Comparison of ENCODE assay signal across 9 cellular contexts in the genomic region with DNA sequence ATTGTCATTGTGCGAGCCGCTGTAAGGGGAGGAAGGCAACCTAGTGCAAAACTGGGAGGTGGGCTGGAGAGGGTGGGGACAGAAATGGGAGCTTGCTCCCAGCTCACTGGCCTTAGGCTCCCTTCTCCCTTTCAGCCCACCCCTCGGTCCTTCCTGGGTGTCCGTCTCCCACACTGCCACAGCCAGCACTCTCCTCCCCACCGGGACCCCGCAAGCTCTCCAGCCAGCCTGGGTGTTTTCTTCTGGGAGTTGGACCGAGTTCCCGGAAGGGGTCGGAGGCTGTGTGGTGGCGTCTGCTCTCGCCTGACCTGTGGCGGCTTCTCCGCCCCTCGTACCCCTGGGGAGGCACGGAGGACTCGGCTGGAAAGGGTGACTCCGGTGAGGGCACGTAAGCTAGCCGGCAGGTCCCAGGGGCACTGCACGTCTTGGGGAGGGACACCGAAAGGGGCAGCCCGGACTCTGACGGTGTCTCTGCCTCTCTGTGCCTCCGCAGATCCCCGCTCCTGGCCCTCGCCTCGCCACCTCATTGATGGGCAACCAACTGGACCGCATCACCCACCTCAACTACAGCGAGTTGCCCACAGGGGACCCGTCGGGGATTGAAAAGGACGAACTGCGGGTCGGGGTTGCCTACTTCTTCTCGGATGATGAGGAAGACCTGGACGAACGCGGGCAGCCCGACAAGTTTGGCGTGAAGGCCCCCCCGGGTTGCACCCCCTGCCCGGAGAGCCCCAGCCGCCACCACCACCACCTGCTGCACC. TPM values are rescaled to one million over a fixed set of nuclear protein-coding genes. Genes with fewer than 3 reads are reported as not detected.
DNase-seq lines count a peak whose midpoint lies in the region; ATAC-seq and TF ChIP-seq lines count a peak whose summit lies in the region.
"Had no signal": no experiment of that assay in that cellular context is flagged by ENCODE, and none has a peak within 500 bp of the region (broad histone marks: within the 10 kb centered on the region; RNA-seq: fewer than 3 reads in every experiment).

No MANE protein-coding gene starts in this region.

- peaks cover 45% of the 10 kb centered on the region for H3K4me1 ChIP-seq in body of pancreas
- peaks cover 16 to 45% (median 34%) of the 10 kb centered on the region in 4 donors for H3K4me1 ChIP-seq in stomach
- no peaks in the 10 kb centered on the region for H3K4me1 ChIP-seq in effector memory CD4-positive, alpha-beta T cell (ENCODE audit: control insufficient read depth, insufficient read depth, low read length, poor library complexity, severe bottlenecking)
- H3K4me1 ChIP-seq: BLaER1 had no signal

- no peaks in the 10 kb centered on the region for H3K36me3 ChIP-seq in body of pancreas (replicated peaks in 1 of 2; ENCODE audit: insufficient read depth in 1 of 2, low read depth in 2 of 2)
- no peaks in the 10 kb centered on the region for H3K36me3 ChIP-seq in stomach
- no peaks in the 10 kb centered on the region for H3K36me3 ChIP-seq in effector memory CD4-positive, alpha-beta T cell (ENCODE audit: control insufficient read depth, insufficient read depth, low read length)
- H3K36me3 ChIP-seq: BLaER1 had no signal

- H3K27me3 ChIP-seq in body of pancreas (no peaks in the 10 kb centered on the region), stomach (peaks cover 0 to 41% (median 16%) of the 10 kb centered on the region in 3 donors)
- no peaks in the 10 kb centered on the region for H3K27me3 ChIP-seq in effector memory CD4-positive, alpha-beta T cell (replicated peaks; ENCODE audit: control insufficient read depth, insufficient read depth, low read length, poor library complexity, severe bottlenecking)
- H3K27me3 ChIP-seq: BLaER1 had no signal

- TF ChIP-seq CTCF in body of pancreas (IDR thresholded peaks at IDR 0.05) = no peak
- no peak for TF ChIP-seq CTCF in stomach (IDR thresholded peaks at IDR 0.05)

- peak overlapping the region; percentile 84 to 91 (median 89) for H3K27ac ChIP-seq in body of pancreas
- H3K27ac ChIP-seq in stomach = peak overlapping the region; percentile 3 to 90 (median 85)
- H3K27ac ChIP-seq in effector memory CD4-positive, alpha-beta T cell (ENCODE audit: insufficient read depth, low read length, poor library complexity, severe bottlenecking) = no peak overlapping the region
- H3K27ac ChIP-seq: BLaER1 had no signal

- peak overlapping the region; percentile 10 to 26 for H3K4me3 ChIP-seq in body of pancreas
- peak overlapping the region; percentile 50 to 70 (median 56) for H3K4me3 ChIP-seq in stomach
- no peak overlapping the region for H3K4me3 ChIP-seq in effector memory CD4-positive, alpha-beta T cell (ENCODE audit: insufficient read depth, low read depth, low read length, poor library complexity, severe bottlenecking)
- H3K4me3 ChIP-seq: BLaER1 had no signal

- H3K9me3 ChIP-seq in body of pancreas = no peaks in the 10 kb centered on the region
- H3K9me3 ChIP-seq in stomach = no peaks in the 10 kb centered on the region
- no peaks in the 10 kb centered on the region for H3K9me3 ChIP-seq in effector memory CD4-positive, alpha-beta T cell (ENCODE audit: control insufficient read depth, low read length)

- intact Hi-C loops in body of pancreas (cut with DNase I) (no loop called here), stomach (cut with DNase I; ENCODE audit: low total_unique reads) (no loop called here)

- WGBS in body of pancreas, 2 donors = 0 to 3% methylated on average over 3 to 43 of the region's 43 CpGs
- 2 to 3% (median 2%) methylated on average over 25 to 43 of the region's 43 CpGs for WGBS in stomach, 5 donors

- DNase-seq in NCI-H2196 (lab: John Stamatoyannopoulos, UW; ENCODE audit: unreplicated experiment) (peak; percentile 33), NCI-H2196 treated with DMSO at 0.1 percent for 48 hours (lab: John Stamatoyannopoulos, UW; ENCODE audit: unreplicated experiment) (no peak), body of pancreas (peak in 3 of 4 donors; percentile 18 to 39 (median 25)), kidney tubule cell (ENCODE audit: low spot score) (peak; percentile 11), stomach (no peak)
- DNase-seq in effector memory CD4-positive, alpha-beta T cell = no peak

- no peak for TF ChIP-seq EP300 in stomach (IDR thresholded peaks at IDR 0.05)

- ATAC-seq in body of pancreas (no peak), HG02571 (IDR thresholded peaks at IDR 0.05; ENCODE audit: unreplicated experiment) (no peak), GM18867 (IDR thresholded peaks at IDR 0.05; ENCODE audit: unreplicated experiment) (no peak)

- TF ChIP-seq POLR2A in body of pancreas (IDR thresholded peaks at IDR 0.05) = no peak
- no peak for TF ChIP-seq POLR2A in stomach (IDR thresholded peaks at IDR 0.05)

RNA-seq across cellular contexts. Expression of a gene that starts 1.1 kb away (rescaled TPM):
- total RNA-seq in body of pancreas (10 to 100 TPM in 1 of 2 donors, 1 to 10 TPM in 1; 5.7 to 14.5 TPM), stomach (100 to 1,000 TPM in 1 of 5 donors, 10 to 100 TPM in 1, 1 to 10 TPM in 2, not detected in 1; 4.4 to 229 (median 10.5) TPM)
- polyA plus RNA-seq in stomach = 1 to 10 TPM; 3.2 to 9.0 (median 6.0) TPM

Comparison
In these comparisons a context has a peak if more than half of its experiments do, and no peak if none do; other contexts are left out.
1. DNase-seq: peak in NCI-H2196 (single experiment), body of pancreas (3 of 4) and kidney tubule cell (single experiment); none in NCI-H2196 treated with DMSO at 0.1 percent for 48 hours (single experiment), stomach (single experiment) and effector memory CD4-positive, alpha-beta T cell (0 of 3).